ENCODE assay signal across 8 cellular contexts in the genomic region with DNA sequence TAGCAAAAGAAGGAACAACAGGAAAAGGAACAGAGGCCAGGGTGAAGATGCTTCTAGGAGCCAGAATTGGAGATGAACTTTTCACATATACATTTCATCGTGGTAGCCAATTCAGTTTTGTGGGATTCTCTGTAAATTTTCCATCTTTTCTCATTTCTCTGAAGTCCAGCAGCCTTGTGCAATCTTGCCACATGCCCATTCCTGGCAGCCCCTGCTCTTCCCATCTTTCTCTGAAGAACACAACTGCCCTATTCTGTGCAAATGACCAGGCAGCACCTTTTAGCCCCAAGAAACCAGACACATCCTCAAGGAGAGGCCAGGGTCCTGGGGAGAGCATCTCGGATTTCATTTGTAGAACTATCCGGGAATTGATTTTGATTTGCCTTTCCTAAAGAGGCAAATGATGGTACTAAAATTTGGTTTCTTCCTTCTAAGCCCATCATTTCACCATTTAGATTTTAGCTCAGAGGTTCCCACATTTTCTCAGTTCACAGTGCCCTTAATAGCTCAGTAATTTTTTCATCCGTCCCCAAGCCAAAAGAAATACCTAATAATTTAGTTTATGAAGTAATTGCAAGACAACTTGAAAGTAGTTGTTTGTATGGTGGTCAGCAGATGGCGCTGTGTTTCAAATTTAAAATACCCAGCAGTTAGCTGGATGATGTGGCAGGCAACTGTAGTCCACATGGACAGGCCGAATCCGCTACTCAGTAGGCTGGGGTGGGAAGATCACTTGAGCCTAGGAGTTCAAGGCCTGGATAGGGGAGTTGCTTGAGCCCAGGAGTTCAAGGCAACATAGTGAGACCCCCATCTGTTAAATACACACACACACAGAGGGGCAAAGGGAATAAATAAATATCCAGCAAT.
DNase-seq lines count a peak whose midpoint lies in the region; ATAC-seq and TF ChIP-seq lines count a peak whose summit lies in the region.

No MANE protein-coding gene starts in this region.

- CTCF ChIA-PET in HCT116 (lab: Charles Lee) = interaction anchor here (0.7 to 2.0 kb wide), 17 partner anchors 9 to 187 kb away, joined by 3 to 36 read pairs (median 4); no protein-coding TSS in a partner anchor

- ATAC-seq in HCT116 = peak; percentile 89
- peak; percentile 83 for ATAC-seq in lung (ENCODE audit: insufficient read depth, low FRiP score)
- no peak for ATAC-seq in GM19455 (IDR thresholded peaks at IDR 0.05; ENCODE audit: unreplicated experiment)

- H3K4me3 Mint-ChIP-seq in activated CD4-positive, alpha-beta T cell treated with anti-CD3 and anti-CD28 coated beads, Interleukin-2, amount 10 ng/mL, durations not matched to agents 24 days and 14 days = no peak overlapping the region

- H3K4me1 ChIP-seq in HCT116 (ENCODE audit: control insufficient read depth in 1 of 2, insufficient read depth in 2 of 2, low read length in 2 of 2) = no peaks in the 10 kb centered on the region
- H3K4me1 ChIP-seq in lung (ENCODE audit: control insufficient read depth in 2 of 2, insufficient read depth in 2 of 2, low read length in 2 of 2) = no peaks in the 10 kb centered on the region

- H3K9ac ChIP-seq in HCT116 (ENCODE audit: low read length) = no peak overlapping the region

- RAD21 ChIA-PET in HCT116 (lab: Charles Lee; ENCODE audit: low non-redundant PET in 1 of 2, low total read pairs in 2 of 2, uncharacterized antibody in 2 of 2, unreplicated experiment in 2 of 2) = no interaction called here

- peaks cover 25% of the 10 kb centered on the region for H3K36me3 Mint-ChIP-seq in activated CD4-positive, alpha-beta T cell treated with anti-CD3 and anti-CD28 coated beads, Interleukin-2, amount 10 ng/mL, durations not matched to agents 24 days and 14 days (ENCODE audit: low read depth)

- H3K9me3 Mint-ChIP-seq in activated CD4-positive, alpha-beta T cell treated with anti-CD3 and anti-CD28 coated beads, Interleukin-2, amount 10 ng/mL, durations not matched to agents 24 days and 14 days = no peaks in the 10 kb centered on the region

- H3K9me2 ChIP-seq in HCT116 (ENCODE audit: insufficient read depth) = no peaks in the 10 kb centered on the region

- no peak overlapping the region for H3K27ac ChIP-seq in HCT116 (ENCODE audit: low read depth, low read length)
- H3K27ac ChIP-seq in dorsolateral prefrontal cortex = peak overlapping the region in 2 of 59 donors; percentile 2 to 56
- no peak overlapping the region for H3K27ac ChIP-seq in lung (ENCODE audit: low read depth in 1 of 2, low read length in 1 of 2)

- no peaks in the 10 kb centered on the region for H3K27me3 Mint-ChIP-seq in activated CD4-positive, alpha-beta T cell treated with anti-CD3 and anti-CD28 coated beads, Interleukin-2, amount 10 ng/mL, durations not matched to agents 24 days and 14 days

- WGBS in lung, 2 donors = 63 to 69% methylated on average over 7 of the region's 7 CpGs

- H3K36me3 ChIP-seq in HCT116 (ENCODE audit: control insufficient read depth in 1 of 2, insufficient read depth in 2 of 2, low read length in 2 of 2) (peaks cover 0 to 4% of the 10 kb centered on the region in 2 experiments; a peak in 1 of 4 replicates), lung (ENCODE audit: control insufficient read depth in 2 of 2, insufficient read depth in 2 of 2, low read length in 2 of 2) (peaks cover 10 to 16% of the 10 kb centered on the region in 2 donors)

- BruUV-seq in HCT116 (replicated peaks; lab: Mats Ljungman, UMichigan) = no TSS peak

- H3K9me3 ChIP-seq in HCT116 (ENCODE audit: control insufficient read depth in 1 of 2, insufficient read depth in 1 of 2, low read depth in 1 of 2, low read length in 2 of 2) (no peaks in the 10 kb centered on the region), lung (ENCODE audit: control insufficient read depth in 2 of 2, insufficient read depth in 1 of 2, low read length in 1 of 2) (no peaks in the 10 kb centered on the region)

- H3K4me1 Mint-ChIP-seq in activated CD4-positive, alpha-beta T cell treated with anti-CD3 and anti-CD28 coated beads, Interleukin-2, amount 10 ng/mL, durations not matched to agents 24 days and 14 days = peaks cover 14% of the 10 kb centered on the region

- H3K79me2 ChIP-seq in HCT116 (ENCODE audit: insufficient read depth, low read length) = no peaks in the 10 kb centered on the region

- intact Hi-C loops in HCT116 (cut with micrococcal nuclease) (loop anchor here (1.0 kb wide), 1 partner anchor 106 kb away; no protein-coding TSS in a partner anchor), dorsolateral prefrontal cortex (cut with DNase I) (loop anchor here (2.0 to 10.0 kb wide), 3 partner anchors 106 to 849 kb away; no protein-coding TSS in a partner anchor)
- intact Hi-C loops in activated CD4-positive, alpha-beta T cell treated with anti-CD3 and anti-CD28 coated beads, Interleukin-2, amount 10 ng/mL, durations not matched to agents 24 days and 14 days (cut with micrococcal nuclease) = loop anchor here (1.0 to 5.0 kb wide), 5 partner anchors 15 to 184 kb away; partner anchors contain the start of gene UBA5

- POLR2A ChIA-PET in HCT116 (lab: Charles Lee) = no interaction called here

- H3K27me3 ChIP-seq in HCT116 (ENCODE audit: insufficient read depth, low read length) (no peaks in the 10 kb centered on the region), dorsolateral prefrontal cortex (no peaks in the 10 kb centered on the region), lung (ENCODE audit: control insufficient read depth, insufficient read depth) (no peaks in the 10 kb centered on the region)

- peak; percentile 79 for DNase-seq in COLO829 (ENCODE audit: low spot score)
- DNase-seq in HCT116 (ENCODE audit: low read depth, low spot score) = peak; percentile 46
- peak; percentile 72 for DNase-seq in NCI-H2196 treated with DMSO at 0.1 percent for 48 hours (lab: John Stamatoyannopoulos, UW; ENCODE audit: unreplicated experiment)
- peak; percentile 84 for DNase-seq in activated CD4-positive, alpha-beta T cell treated with anti-CD3 and anti-CD28 coated beads, Interleukin-2, amount 10 ng/mL, durations not matched to agents 24 days and 14 days
- DNase-seq in dorsolateral prefrontal cortex = peak in 7 of 10 donors; percentile 37 to 75 (median 45)
- peak; percentile 59 for DNase-seq in lung (ENCODE audit: low spot score)
- DNase-seq in stimulated activated CD8-positive, alpha-beta memory T cell treated with anti-CD3 and anti-CD28 coated beads, Interleukin-2, amount 100 ng/mL, for 1 hour (ENCODE audit: low read depth in 2 of 2) = peak; percentile 7 to 8

- no peak overlapping the region for H3K4me2 ChIP-seq in HCT116 (ENCODE audit: low read length)

- H2AFZ ChIP-seq in HCT116 (ENCODE audit: low read depth, low read length, poor library complexity, severe bottlenecking) = no peak overlapping the region

- H3K27ac Mint-ChIP-seq in activated CD4-positive, alpha-beta T cell treated with anti-CD3 and anti-CD28 coated beads, Interleukin-2, amount 10 ng/mL, durations not matched to agents 24 days and 14 days = peak overlapping the region; percentile 89

- no peak for TF ChIP-seq POLR2A in HCT116 (IDR thresholded peaks at IDR 0.05; ENCODE audit: borderline replicate concordance, extremely low read depth, insufficient read depth, insufficient read length)

- TF ChIP-seq RAD21 in HCT116 (IDR thresholded peaks at IDR 0.05; ENCODE audit: low read depth) = peak; percentile 66

- H4K20me1 ChIP-seq in HCT116 (ENCODE audit: insufficient read depth) = no peaks in the 10 kb centered on the region

- H3K4me3 ChIP-seq in HCT116 (replicated peaks in 1 of 2; ENCODE audit: low read depth in 1 of 2, low read length in 2 of 2) (no peak overlapping the region), dorsolateral prefrontal cortex (no peak overlapping the region), lung (no peak overlapping the region)

- TF ChIP-seq CTCF in HCT116 (IDR thresholded peaks at IDR 0.05 in 2 of 3, conservative IDR thresholded peaks at IDR 0.05 in 1 of 3; ENCODE audit: borderline replicate concordance in 1 of 3, insufficient read depth in 1 of 3, low read depth in 2 of 3, low read length in 2 of 3) = peak; percentile 50 to 69 (median 55); a peak in 5 of 6 replicates
- peak; percentile 56 to 89 (median 77) for TF ChIP-seq CTCF in dorsolateral prefrontal cortex (IDR thresholded peaks at IDR 0.05 in 54 of 56, conservative IDR thresholded peaks at IDR 0.05 in 2 of 56; ENCODE audit: low read depth in 1 of 56, partially characterized antibody in 56 of 56)
- peak; percentile 68 for TF ChIP-seq CTCF in lung (IDR thresholded peaks at IDR 0.05; ENCODE audit: control extremely low read depth, extremely low read depth)

TF ChIP-seq in HCT116, 20 proteins besides CTCF, POLR2A, EP300 and RAD21 (continues in another document):
- no peak for TF ChIP-seq SP1 (IDR thresholded peaks at IDR 0.05; ENCODE audit: low read depth)
- no peak for TF ChIP-seq SRF (IDR thresholded peaks at IDR 0.05; ENCODE audit: low read depth)
- TF ChIP-seq EZH2 (IDR thresholded peaks at IDR 0.05) = no peak
- TF ChIP-seq, protein P1, sequence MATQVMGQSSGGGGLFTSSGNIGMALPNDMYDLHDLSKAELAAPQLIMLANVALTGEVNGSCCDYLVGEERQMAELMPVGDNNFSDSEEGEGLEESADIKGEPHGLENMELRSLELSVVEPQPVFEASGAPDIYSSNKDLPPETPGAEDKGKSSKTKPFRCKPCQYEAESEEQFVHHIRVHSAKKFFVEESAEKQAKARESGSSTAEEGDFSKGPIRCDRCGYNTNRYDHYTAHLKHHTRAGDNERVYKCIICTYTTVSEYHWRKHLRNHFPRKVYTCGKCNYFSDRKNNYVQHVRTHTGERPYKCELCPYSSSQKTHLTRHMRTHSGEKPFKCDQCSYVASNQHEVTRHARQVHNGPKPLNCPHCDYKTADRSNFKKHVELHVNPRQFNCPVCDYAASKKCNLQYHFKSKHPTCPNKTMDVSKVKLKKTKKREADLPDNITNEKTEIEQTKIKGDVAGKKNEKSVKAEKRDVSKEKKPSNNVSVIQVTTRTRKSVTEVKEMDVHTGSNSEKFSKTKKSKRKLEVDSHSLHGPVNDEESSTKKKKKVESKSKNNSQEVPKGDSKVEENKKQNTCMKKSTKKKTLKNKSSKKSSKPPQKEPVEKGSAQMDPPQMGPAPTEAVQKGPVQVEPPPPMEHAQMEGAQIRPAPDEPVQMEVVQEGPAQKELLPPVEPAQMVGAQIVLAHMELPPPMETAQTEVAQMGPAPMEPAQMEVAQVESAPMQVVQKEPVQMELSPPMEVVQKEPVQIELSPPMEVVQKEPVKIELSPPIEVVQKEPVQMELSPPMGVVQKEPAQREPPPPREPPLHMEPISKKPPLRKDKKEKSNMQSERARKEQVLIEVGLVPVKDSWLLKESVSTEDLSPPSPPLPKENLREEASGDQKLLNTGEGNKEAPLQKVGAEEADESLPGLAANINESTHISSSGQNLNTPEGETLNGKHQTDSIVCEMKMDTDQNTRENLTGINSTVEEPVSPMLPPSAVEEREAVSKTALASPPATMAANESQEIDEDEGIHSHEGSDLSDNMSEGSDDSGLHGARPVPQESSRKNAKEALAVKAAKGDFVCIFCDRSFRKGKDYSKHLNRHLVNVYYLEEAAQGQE (IDR thresholded peaks at IDR 0.05; ENCODE audit: low read depth) = no peak
- TF ChIP-seq YY1 (IDR thresholded peaks at IDR 0.05; ENCODE audit: extremely low read depth, insufficient replicate concordance, low read depth, low read length) = no peak
- TF ChIP-seq ELF1 (IDR thresholded peaks at IDR 0.05; ENCODE audit: borderline replicate concordance, low read depth) = no peak

Comparison
In these comparisons a context has a peak if more than half of its experiments do, and no peak if none do; other contexts are left out.
1. DNase-seq: peak in every context shown above with its lines; median percentile 84 in activated CD4-positive, alpha-beta T cell treated with anti-CD3 and anti-CD28 coated beads, Interleukin-2, amount 10 ng/mL, durations not matched to agents 24 days and 14 days; 79 in COLO829; 72 in NCI-H2196 treated with DMSO at 0.1 percent for 48 hours; 59 in lung; 46 in HCT116; 45 in dorsolateral prefrontal cortex; 8 in stimulated activated CD8-positive, alpha-beta memory T cell treated with anti-CD3 and anti-CD28 coated beads, Interleukin-2, amount 100 ng/mL, for 1 hour.